8 cellular contexts compared by ENCODE assay signal in genomic region chrX:40084471-40084870, GRCh38. TPM values are rescaled to one million over a fixed set of nuclear protein-coding genes. Genes with fewer than 3 reads are reported as not detected.
A peak's percentile ranks its signal among the peaks of the same experiment; 100 is the strongest.
DNase-seq lines count a peak whose midpoint lies in the region; ATAC-seq, FAIRE-seq and TF ChIP-seq lines count a peak whose summit lies in the region.

No MANE protein-coding gene starts in this region.

- H3K27ac Mint-ChIP-seq in activated CD4-positive, alpha-beta memory T cell treated with anti-CD3 and anti-CD28 coated beads for 36 hours = no peak overlapping the region

- peak overlapping the region; percentile 66 for H3K4me2 ChIP-seq in HepG2 (ENCODE audit: low read depth, low read length)

- DNase-seq in HepG2 (ENCODE audit: low spot score) (no peak), right lobe of liver (no peak), NCI-H1105 treated with DMSO at 0.1 percent for 48 hours (lab: John Stamatoyannopoulos, UW) (no peak), anterior cingulate cortex (lab: John Stamatoyannopoulos, UW) (no peak), NCI-H146 (lab: John Stamatoyannopoulos, UW) (no peak)
- DNase-seq in activated CD4-positive, alpha-beta memory T cell treated with anti-CD3 and anti-CD28 coated beads for 36 hours = no peak
- DNase-seq in stimulated activated CD4-positive, alpha-beta T cell treated with anti-CD3 and anti-CD28 coated beads, Interleukin-15, amount 100 ng/mL, for 24 hours = no peak

- POLR2A ChIA-PET in HepG2 (lab: Yijun Ruan, JAX) = interaction anchor here (1.6 kb wide), 1 partner anchor 13 kb away, joined by 5 read pairs; the partner anchor contains the start of gene BCOR
- POLR2A ChIA-PET in activated CD4-positive, alpha-beta memory T cell treated with anti-CD3 and anti-CD28 coated beads for 36 hours (lab: Charles Lee) = no interaction called here

- H3K27ac ChIP-seq in HepG2 (ENCODE audit: extremely low read length, insufficient read depth, low read length) = peak overlapping the region; percentile 76
- no peak overlapping the region for H3K27ac ChIP-seq in right lobe of liver
- no peak overlapping the region for H3K27ac ChIP-seq in iPS-20b (ENCODE audit: low read length)

- peak overlapping the region; percentile 54; the same call in 1 of the 2 replicates for H3K9ac ChIP-seq in HepG2 (ENCODE audit: insufficient read depth, low read depth, low read length)
- H3K9ac ChIP-seq in iPS-20b (ENCODE audit: low read depth, low read length) = no peak overlapping the region

- intact Hi-C loops in HepG2 (cut with micrococcal nuclease; ENCODE audit: unreplicated experiment) = loop anchor here (5.0 kb wide), 2 partner anchors 73 to 88 kb away; no protein-coding TSS in a partner anchor
- intact Hi-C loops in right lobe of liver (cut with DNase I) = no loop called here
- intact Hi-C loops in activated CD4-positive, alpha-beta memory T cell treated with anti-CD3 and anti-CD28 coated beads for 36 hours (cut with micrococcal nuclease) = loop anchor here (2.0 kb wide), 1 partner anchor 14 kb away; no protein-coding TSS in a partner anchor

- no peaks in the 10 kb centered on the region for H3K36me3 Mint-ChIP-seq in activated CD4-positive, alpha-beta memory T cell treated with anti-CD3 and anti-CD28 coated beads for 36 hours

- no peaks in the 10 kb centered on the region for H3K27me3 Mint-ChIP-seq in activated CD4-positive, alpha-beta memory T cell treated with anti-CD3 and anti-CD28 coated beads for 36 hours

- TF ChIP-seq RAD21 in HepG2 (CRISPR knock-in tag; IDR thresholded peaks at IDR 0.05) = no peak

- no TSS peak for BruUV-seq in HepG2 (replicated peaks; lab: Mats Ljungman, UMichigan)

- H3K4me3 Mint-ChIP-seq in activated CD4-positive, alpha-beta memory T cell treated with anti-CD3 and anti-CD28 coated beads for 36 hours = peak overlapping the region; percentile 52

- peaks cover 69% of the 10 kb centered on the region for H3K4me1 Mint-ChIP-seq in activated CD4-positive, alpha-beta memory T cell treated with anti-CD3 and anti-CD28 coated beads for 36 hours (ENCODE audit: low read depth)

- TF ChIP-seq POLR2A in HepG2 (IDR thresholded peaks at IDR 0.05; ENCODE audit: insufficient read depth in 1 of 2, low read depth in 2 of 2, low read length in 2 of 2) = no peak
- no peak for TF ChIP-seq POLR2A in right lobe of liver (IDR thresholded peaks at IDR 0.05)

- ATAC-seq in HepG2 = no peak
- ATAC-seq in right lobe of liver = no peak

- H3K4me3 ChIP-seq in HepG2 (replicated peaks in 1 of 3; ENCODE audit: insufficient read depth in 1 of 3, low read depth in 2 of 3, low read length in 3 of 3) (peak overlapping the region in 2 of 3 experiments; percentile 50 to 67; a peak in 2 of 6 replicates), right lobe of liver (no peak overlapping the region), iPS-20b (ENCODE audit: low read length) (peak overlapping the region; percentile 60; the same call in 1 of the 2 replicates)

- CTCF ChIA-PET in HepG2 (lab: Yijun Ruan, JAX; ENCODE audit: low intra/inter-chr PET ratio, low total read pairs) = no interaction called here
- CTCF ChIA-PET in activated CD4-positive, alpha-beta memory T cell treated with anti-CD3 and anti-CD28 coated beads for 36 hours (lab: Charles Lee) = no interaction called here

- peaks cover 84% of the 10 kb centered on the region for H3K4me1 ChIP-seq in HepG2 (ENCODE audit: insufficient read depth, low read length)
- H3K4me1 ChIP-seq in right lobe of liver = peaks cover 0 to 31% (median 3%) of the 10 kb centered on the region in 4 donors
- peaks cover 56% of the 10 kb centered on the region for H3K4me1 ChIP-seq in iPS-20b (ENCODE audit: insufficient read depth, low read length)

- no peak overlapping the region for H2AFZ ChIP-seq in HepG2 (ENCODE audit: low read length)

- FAIRE-seq in HepG2 (lab: Jason Lieb, UNC) = no peak

- WGBS in HepG2 (ENCODE audit: low lambda C conversion rate) = 26% methylated on average over 7 of the region's 8 CpGs
- WGBS in right lobe of liver (ENCODE audit: insufficient coverage, low coverage, low lambda C conversion rate, missing lambda C conversion rate) = 18% methylated on average over 5 of the region's 8 CpGs

- H3K9me3 ChIP-seq in HepG2 (ENCODE audit: low read length) (no peaks in the 10 kb centered on the region), right lobe of liver (no peaks in the 10 kb centered on the region), iPS-20b (ENCODE audit: insufficient read depth, low read depth, low read length) (no peaks in the 10 kb centered on the region)

- in situ Hi-C loops in HepG2 (cut with HindIII; ENCODE audit: extremely low pct_ligation_motif_present, low pct_unique_long_range_greater_than_20kb) = loop anchor here (10.0 kb wide), 1 partner anchor 180 kb away; no protein-coding TSS in a partner anchor

- H3K9me3 Mint-ChIP-seq in activated CD4-positive, alpha-beta memory T cell treated with anti-CD3 and anti-CD28 coated beads for 36 hours = no peaks in the 10 kb centered on the region

- TF ChIP-seq CTCF in HepG2 (CRISPR knock-in tag; IDR thresholded peaks at IDR 0.05) (no peak), right lobe of liver (IDR thresholded peaks at IDR 0.05) (no peak)

- no peak for TF ChIP-seq EP300 in HepG2 (IDR thresholded peaks at IDR 0.05; ENCODE audit: low read depth in 2 of 2, low read length in 2 of 2)
- TF ChIP-seq EP300 in HepG2 (CRISPR knock-in tag; IDR thresholded peaks at IDR 0.05; ENCODE audit: borderline replicate concordance) = no peak

- peaks cover 43% of the 10 kb centered on the region for H4K20me1 ChIP-seq in HepG2 (ENCODE audit: insufficient read depth, low read length)

- peaks cover 89% of the 10 kb centered on the region for H3K79me2 ChIP-seq in HepG2 (ENCODE audit: insufficient read depth, low read length)

- peaks cover 0 to under 1% of the 10 kb centered on the region in 2 experiments; a peak in 1 of 5 replicates for H3K36me3 ChIP-seq in HepG2 (replicated peaks in 1 of 2; ENCODE audit: control insufficient read depth in 1 of 2, insufficient read depth in 2 of 2, low read length in 2 of 2)
- no peaks in the 10 kb centered on the region for H3K36me3 ChIP-seq in right lobe of liver
- 0 out of 2 replicates have a peak, but pooled peaks cover 4% of the 10 kb centered on the region for H3K36me3 ChIP-seq in iPS-20b (ENCODE audit: insufficient read depth, low read depth, low read length)

- H3K27me3 ChIP-seq in HepG2 (ENCODE audit: control insufficient read depth in 1 of 2, insufficient read depth in 2 of 2, low read length in 2 of 2) = no peaks in the 10 kb centered on the region
- no peaks in the 10 kb centered on the region for H3K27me3 ChIP-seq in right lobe of liver
- peaks cover 45% of the 10 kb centered on the region; the same call in 1 of the 2 replicates for H3K27me3 ChIP-seq in iPS-20b (ENCODE audit: insufficient read depth, low read length)

TF ChIP-seq in HepG2, 621 proteins besides CTCF, POLR2A, EP300 and RAD21 (continues in another document):
- TF ChIP-seq, protein P1, sequence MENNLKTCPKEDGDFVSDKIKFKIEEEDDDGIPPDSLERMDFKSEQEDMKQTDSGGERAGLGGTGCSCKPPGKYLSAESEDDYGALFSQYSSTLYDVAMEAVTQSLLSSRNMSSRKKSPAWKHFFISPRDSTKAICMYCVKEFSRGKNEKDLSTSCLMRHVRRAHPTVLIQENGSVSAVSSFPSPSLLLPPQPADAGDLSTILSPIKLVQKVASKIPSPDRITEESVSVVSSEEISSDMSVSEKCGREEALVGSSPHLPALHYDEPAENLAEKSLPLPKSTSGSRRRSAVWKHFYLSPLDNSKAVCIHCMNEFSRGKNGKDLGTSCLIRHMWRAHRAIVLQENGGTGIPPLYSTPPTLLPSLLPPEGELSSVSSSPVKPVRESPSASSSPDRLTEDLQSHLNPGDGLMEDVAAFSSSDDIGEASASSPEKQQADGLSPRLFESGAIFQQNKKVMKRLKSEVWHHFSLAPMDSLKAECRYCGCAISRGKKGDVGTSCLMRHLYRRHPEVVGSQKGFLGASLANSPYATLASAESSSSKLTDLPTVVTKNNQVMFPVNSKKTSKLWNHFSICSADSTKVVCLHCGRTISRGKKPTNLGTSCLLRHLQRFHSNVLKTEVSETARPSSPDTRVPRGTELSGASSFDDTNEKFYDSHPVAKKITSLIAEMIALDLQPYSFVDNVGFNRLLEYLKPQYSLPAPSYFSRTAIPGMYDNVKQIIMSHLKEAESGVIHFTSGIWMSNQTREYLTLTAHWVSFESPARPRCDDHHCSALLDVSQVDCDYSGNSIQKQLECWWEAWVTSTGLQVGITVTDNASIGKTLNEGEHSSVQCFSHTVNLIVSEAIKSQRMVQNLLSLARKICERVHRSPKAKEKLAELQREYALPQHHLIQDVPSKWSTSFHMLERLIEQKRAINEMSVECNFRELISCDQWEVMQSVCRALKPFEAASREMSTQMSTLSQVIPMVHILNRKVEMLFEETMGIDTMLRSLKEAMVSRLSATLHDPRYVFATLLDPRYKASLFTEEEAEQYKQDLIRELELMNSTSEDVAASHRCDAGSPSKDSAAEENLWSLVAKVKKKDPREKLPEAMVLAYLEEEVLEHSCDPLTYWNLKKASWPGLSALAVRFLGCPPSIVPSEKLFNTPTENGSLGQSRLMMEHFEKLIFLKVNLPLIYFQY (CRISPR knock-in tag; IDR thresholded peaks at IDR 0.05; ENCODE audit: borderline replicate concordance) = no peak

RNA-seq across cellular contexts. Expression of gene BCOR, which starts 13.3 kb away (rescaled TPM):
- total RNA-seq in HepG2 (2016; rRNA removed; fragmentation: Illumina TruSeq; extraction: Trizol) (15.2 and 18.6 TPM in 2 replicates), right lobe of liver (10 to 100 TPM in 4 of 6 experiments, 1 to 10 TPM in 2; 9.4 to 16.6 (median 12.0) TPM)
- total RNA-seq in HepG2 (2016; cell fraction: cytosol; rRNA removed; fragmentation: Illumina TruSeq; extraction: Trizol; ENCODE audit: low read depth) = 3.2 and 4.8 TPM in 2 replicates
- total RNA-seq in HepG2 (2016; cell fraction: insoluble cytoplasmic fraction; rRNA removed; fragmentation: Illumina TruSeq; extraction: Trizol) = 13.9 and 15.9 TPM in 2 replicates
- 7.4 and 7.6 TPM in 2 replicates for total RNA-seq in HepG2 (2016; cell fraction: membrane; rRNA removed; fragmentation: Illumina TruSeq; extraction: Trizol)
- 18.8 and 25.8 TPM in 2 replicates for total RNA-seq in HepG2 (2016; cell fraction: nucleus; rRNA removed; fragmentation: Illumina TruSeq; extraction: Trizol)
- 14.3 and 15.2 TPM in 2 replicates for polyA plus RNA-seq in HepG2 (2011; rRNA removed)
- polyA plus RNA-seq in HepG2 (2011; cell fraction: cytosol; rRNA removed) = 11.5 and 13.8 TPM in 2 replicates
- 30.4 and 30.6 TPM in 2 replicates for polyA plus RNA-seq in HepG2 (2011; cell fraction: nucleus; rRNA removed)
- 27.3 and 29.3 TPM in 2 replicates for polyA plus RNA-seq in HepG2 (2012)
- polyA plus RNA-seq in HepG2 (2016; cell fraction: cytosol; fragmentation: Illumina TruSeq; extraction: Trizol; ENCODE audit: low read depth) = 1.2 and 1.3 TPM in 2 replicates
- polyA plus RNA-seq in HepG2 (2016; cell fraction: insoluble cytoplasmic fraction; fragmentation: Illumina TruSeq; extraction: Trizol; ENCODE audit: low read depth) = 17.4 and 18.4 TPM in 2 replicates
- 1.3 and 1.9 TPM in 2 replicates for polyA plus RNA-seq in HepG2 (2016; cell fraction: membrane; fragmentation: Illumina TruSeq; extraction: Trizol; ENCODE audit: low read depth)
- polyA plus RNA-seq in HepG2 (2016; cell fraction: nucleus; fragmentation: Illumina TruSeq; extraction: Trizol; ENCODE audit: insufficient read depth, low read depth) = 27.4 and 28.9 TPM in 2 replicates
- polyA minus RNA-seq in HepG2 (2011; rRNA and poly(A)+ RNA removed; ENCODE audit: low replicate concordance) = 18.3 and 32.5 TPM in 2 replicates
- polyA minus RNA-seq in HepG2 (2011; cell fraction: cytosol; rRNA and poly(A)+ RNA removed) = 40.3 and 40.4 TPM in 2 replicates
- 31.8 TPM in 2 replicates for polyA minus RNA-seq in HepG2 (2011; cell fraction: nucleus; rRNA and poly(A)+ RNA removed)
- 10 to 100 TPM; 33.7 to 35.0 TPM for total RNA-seq in activated CD4-positive, alpha-beta memory T cell treated with anti-CD3 and anti-CD28 coated beads for 36 hours

Comparison
In these comparisons a context has a peak if more than half of its experiments do, and no peak if none do; other contexts are left out.
1. H3K4me3 ChIP-seq: peak in HepG2 (2 of 3) and iPS-20b (single experiment); none in right lobe of liver (0 of 3).
2. intact Hi-C loops: an anchor here in HepG2 (5.0 kb wide) and activated CD4-positive, alpha-beta memory T cell treated with anti-CD3 and anti-CD28 coated beads for 36 hours (2.0 kb wide); none called in right lobe of liver.